Comparison of ENCODE assay signal across 32 cellular contexts in the genomic region with DNA sequence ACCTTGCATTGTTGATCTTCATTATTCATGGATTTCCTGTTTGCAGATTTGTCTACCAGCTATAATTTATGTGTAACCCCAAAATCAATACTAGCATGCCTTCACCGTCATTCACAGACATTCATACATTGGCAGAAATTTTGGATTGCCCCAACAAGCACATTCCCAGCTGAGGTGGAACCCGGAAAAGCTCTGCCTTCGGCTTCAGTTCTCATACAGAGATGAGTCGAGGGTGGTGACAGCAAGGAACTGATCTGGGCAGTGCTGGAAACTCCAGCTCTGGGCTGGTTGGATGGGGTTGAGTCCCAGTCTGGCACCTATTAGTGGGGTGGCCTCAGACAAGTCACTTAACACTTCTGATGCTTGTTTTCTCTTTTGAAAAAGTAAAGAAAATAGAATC.
"Had no signal": no experiment of that assay in that cellular context is flagged by ENCODE, and none has a peak within 500 bp of the region (broad histone marks: within the 10 kb centered on the region; RNA-seq: fewer than 3 reads in every experiment).

No MANE protein-coding gene starts in this region.

- H3K4me2 ChIP-seq: PC-9 had no signal

- H2AFZ ChIP-seq: PC-9 had no signal

- H3K27ac Mint-ChIP-seq: activated CD4-positive, alpha-beta memory T cell treated with anti-CD3 and anti-CD28 coated beads, Interleukin-2, amount 10 ng/mL, durations not matched to agents 7 days and 5 days; activated CD8-positive, alpha-beta memory T cell treated with anti-CD3 and anti-CD28 coated beads, Interleukin-2, amount 10 ng/mL, durations not matched to agents 7 days and 5 days; activated naive CD4-positive, alpha-beta T cell treated with anti-CD3 and anti-CD28 coated beads, Interleukin-2, amount 10 ng/mL, durations not matched to agents 7 days and 5 days; activated naive CD8-positive, alpha-beta T cell; activated naive CD8-positive, alpha-beta T cell treated with anti-CD3 and anti-CD28 coated beads, Interleukin-2, amount 50 U/mL, for 24 hours had no signal

- H3K36me3 Mint-ChIP-seq: activated CD8-positive, alpha-beta memory T cell treated with anti-CD3 and anti-CD28 coated beads, Interleukin-2, amount 10 ng/mL, durations not matched to agents 7 days and 5 days; activated naive CD4-positive, alpha-beta T cell treated with anti-CD3 and anti-CD28 coated beads, Interleukin-2, amount 10 ng/mL, durations not matched to agents 7 days and 5 days; activated naive CD8-positive, alpha-beta T cell had no signal

- DNase-seq: activated CD4-positive, alpha-beta memory T cell treated with anti-CD3 and anti-CD28 coated beads, Interleukin-2, amount 10 ng/mL, durations not matched to agents 7 days and 5 days; activated CD4-positive, alpha-beta T cell treated with anti-CD3 and anti-CD28 coated beads for 1 hour; activated CD4-positive, alpha-beta T cell treated with anti-CD3 and anti-CD28 coated beads for 48 hours; activated CD4-positive, CD25-positive, alpha-beta regulatory T cell; activated CD8-positive, alpha-beta memory T cell treated with anti-CD3 and anti-CD28 coated beads for 24 hours; activated CD8-positive, alpha-beta memory T cell treated with anti-CD3 and anti-CD28 coated beads, Interleukin-2, amount 10 ng/mL, durations not matched to agents 7 days and 5 days; activated CD8-positive, alpha-beta memory T cell treated with anti-CD3 and anti-CD28 coated beads, Interleukin-2, amount 50 U/mL, for 48 hours; activated effector memory CD4-positive, alpha-beta T cell treated with Interleukin-2 at 50 U/mL for 16 hours; activated naive CD4-positive, alpha-beta T cell treated with anti-CD3 and anti-CD28 coated beads, Interleukin-2, amount 10 ng/mL, durations not matched to agents 7 days and 5 days; activated naive CD8-positive, alpha-beta T cell treated with anti-CD3 and anti-CD28 coated beads, Interleukin-2, amount 50 U/mL, for 24 hours; activated T-cell treated with anti-CD3 and anti-CD28 coated beads, Interleukin-2, amount 50 U/mL, for 48 hours; aorta; Karpas-422; KBM-7; MG63; NCI-H1048; NCI-H1436 treated with DMSO at 0.1 percent for 48 hours; NCI-H1694 treated with DMSO at 0.1 percent for 48 hours; NCI-H2029; NCI-H345; NCI-H510A; NCI-H526; NCI-H748 treated with DMSO at 0.1 percent for 48 hours; NK-92 treated with Interleukin-12 subunit alpha and Interleukin-12 subunit beta, amount 100 ng/mL, for 24 hours; SHP77; SJCRH30; T1000; WERI-Rb-1 had no signal

- H3K27ac ChIP-seq: cardiac muscle cell, PC-9, SJCRH30, SK-N-MC, WERI-Rb-1 had no signal

- H3K9me3 Mint-ChIP-seq: activated CD4-positive, alpha-beta memory T cell treated with anti-CD3 and anti-CD28 coated beads, Interleukin-2, amount 10 ng/mL, durations not matched to agents 7 days and 5 days; activated naive CD4-positive, alpha-beta T cell treated with anti-CD3 and anti-CD28 coated beads, Interleukin-2, amount 10 ng/mL, durations not matched to agents 7 days and 5 days; activated naive CD8-positive, alpha-beta T cell treated with anti-CD3 and anti-CD28 coated beads, Interleukin-2, amount 50 U/mL, for 24 hours had no signal

- H3K27me3 ChIP-seq: cardiac muscle cell, MG63, SJCRH30 had no signal

- H3K4me3 ChIP-seq: cardiac muscle cell, MG63, PC-9, SJCRH30, SK-N-MC had no signal

- H3K4me1 ChIP-seq: SJCRH30 had no signal

- H3K4me1 Mint-ChIP-seq: activated CD4-positive, alpha-beta memory T cell treated with anti-CD3 and anti-CD28 coated beads, Interleukin-2, amount 10 ng/mL, durations not matched to agents 7 days and 5 days; activated CD8-positive, alpha-beta memory T cell treated with anti-CD3 and anti-CD28 coated beads, Interleukin-2, amount 10 ng/mL, durations not matched to agents 7 days and 5 days; activated naive CD4-positive, alpha-beta T cell treated with anti-CD3 and anti-CD28 coated beads, Interleukin-2, amount 10 ng/mL, durations not matched to agents 7 days and 5 days; activated naive CD8-positive, alpha-beta T cell treated with anti-CD3 and anti-CD28 coated beads, Interleukin-2, amount 50 U/mL, for 24 hours had no signal

- ATAC-seq: activated CD8-positive, alpha-beta memory T cell treated with anti-CD3 and anti-CD28 coated beads, Interleukin-2, amount 10 ng/mL, durations not matched to agents 7 days and 5 days; activated naive CD8-positive, alpha-beta T cell treated with anti-CD3 and anti-CD28 coated beads, Interleukin-2, amount 50 U/mL, for 24 hours had no signal

- H3K27me3 Mint-ChIP-seq: activated naive CD8-positive, alpha-beta T cell had no signal

- H3K9me3 ChIP-seq: MG63, SJCRH30 had no signal

- H3K36me3 ChIP-seq: cardiac muscle cell, MG63, SJCRH30, WERI-Rb-1 had no signal

- H3K4me3 Mint-ChIP-seq: activated CD4-positive, alpha-beta memory T cell treated with anti-CD3 and anti-CD28 coated beads, Interleukin-2, amount 10 ng/mL, durations not matched to agents 7 days and 5 days; activated CD8-positive, alpha-beta memory T cell treated with anti-CD3 and anti-CD28 coated beads, Interleukin-2, amount 10 ng/mL, durations not matched to agents 7 days and 5 days; activated naive CD4-positive, alpha-beta T cell treated with anti-CD3 and anti-CD28 coated beads, Interleukin-2, amount 10 ng/mL, durations not matched to agents 7 days and 5 days; activated naive CD8-positive, alpha-beta T cell; activated naive CD8-positive, alpha-beta T cell treated with anti-CD3 and anti-CD28 coated beads, Interleukin-2, amount 50 U/mL, for 24 hours had no signal
